Comparison of ENCODE assay signal across 12 cellular contexts in the genomic region with DNA sequence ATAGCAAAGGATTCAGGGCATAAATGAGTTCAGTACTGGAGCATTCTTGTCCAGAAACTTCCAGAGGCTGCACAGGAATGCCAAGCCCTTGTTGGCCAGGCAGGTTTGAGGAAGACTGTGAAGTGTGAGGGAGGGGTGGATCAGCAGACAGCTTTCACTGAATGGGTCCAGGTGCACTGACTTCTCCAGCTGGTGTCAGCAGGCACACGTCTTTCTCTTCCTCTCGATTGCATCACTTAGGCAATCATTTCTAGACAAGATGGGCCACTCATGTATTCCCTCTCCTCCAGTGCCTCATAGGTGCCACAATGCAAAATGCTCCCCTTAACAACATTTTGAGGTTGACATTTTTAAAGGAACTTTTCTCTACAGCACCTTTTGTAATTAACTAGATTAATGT. TPM values are rescaled to one million over a fixed set of nuclear protein-coding genes. Genes with fewer than 3 reads are reported as not detected.
DNase-seq lines count a peak whose midpoint lies in the region; ATAC-seq, FAIRE-seq and TF ChIP-seq lines count a peak whose summit lies in the region.
"Had no signal": no experiment of that assay in that cellular context is flagged by ENCODE, and none has a peak within 500 bp of the region (broad histone marks: within the 10 kb centered on the region; RNA-seq: fewer than 3 reads in every experiment).

No MANE protein-coding gene starts in this region.

- H3K27me3 Mint-ChIP-seq in endothelial cell (ENCODE audit: unreplicated experiment) = peaks cover 3% of the 10 kb centered on the region

- H3K27ac ChIP-seq in Karpas-422 (ENCODE audit: low read length) (no peak overlapping the region), gastrocnemius medialis (no peak overlapping the region)
- H3K27ac ChIP-seq: tibial nerve had no signal

- no peak overlapping the region for H3K9ac ChIP-seq in Karpas-422 (ENCODE audit: low read length)

- no peaks in the 10 kb centered on the region for H3K9me2 ChIP-seq in Karpas-422 (replicated peaks; ENCODE audit: insufficient read depth, low read length)

- H3K36me3 ChIP-seq in Karpas-422 (ENCODE audit: insufficient read depth, low read length) (no peaks in the 10 kb centered on the region), bronchial epithelial cell (ENCODE audit: control insufficient read depth, insufficient read depth, low read length) (no peaks in the 10 kb centered on the region), gastrocnemius medialis (no peaks in the 10 kb centered on the region)

- TF ChIP-seq CTCF in bronchial epithelial cell (IDR thresholded peaks at IDR 0.05; ENCODE audit: insufficient read depth, low read length, severe bottlenecking) = peak; percentile 43
- no peak for TF ChIP-seq CTCF in endothelial cell (IDR thresholded peaks at IDR 0.05; ENCODE audit: unreplicated experiment)
- no peak for TF ChIP-seq CTCF in gastrocnemius medialis (IDR thresholded peaks at IDR 0.05 in 4 of 5, conservative IDR thresholded peaks at IDR 0.05 in 1 of 5)

- H3K27me3 ChIP-seq in Karpas-422 (ENCODE audit: low read length) (no peaks in the 10 kb centered on the region), bronchial epithelial cell (ENCODE audit: control insufficient read depth, insufficient read depth, low read length) (no peaks in the 10 kb centered on the region), gastrocnemius medialis (no peaks in the 10 kb centered on the region)
- H3K27me3 ChIP-seq: tibial nerve had no signal

- H3K36me3 Mint-ChIP-seq in endothelial cell (ENCODE audit: low read depth, unreplicated experiment) = no peaks in the 10 kb centered on the region

- no peaks in the 10 kb centered on the region for H4K20me1 ChIP-seq in Karpas-422 (ENCODE audit: insufficient read depth, low read depth, low read length)

- in situ Hi-C loops in gastrocnemius medialis (cut with MboI; ENCODE audit: low sequenced_read_pairs in 4 of 4) = no loop called here

- no peak overlapping the region for H3K4me3 Mint-ChIP-seq in endothelial cell (ENCODE audit: unreplicated experiment)

- intact Hi-C loops in gastrocnemius medialis (cut with DNase I; ENCODE audit: low total_unique reads) = no loop called here

- H3K4me1 Mint-ChIP-seq in endothelial cell (ENCODE audit: unreplicated experiment) = no peaks in the 10 kb centered on the region

- FAIRE-seq in bronchial epithelial cell (lab: Jason Lieb, UNC) = no peak
- FAIRE-seq: endothelial cell of umbilical vein had no signal

- no peak overlapping the region for H3K27ac Mint-ChIP-seq in endothelial cell (ENCODE audit: unreplicated experiment)

- peak; percentile 72 for ATAC-seq in GM21423 (IDR thresholded peaks at IDR 0.05; ENCODE audit: unreplicated experiment)
- ATAC-seq in gastrocnemius medialis = no peak

- H2AFZ ChIP-seq in Karpas-422 (ENCODE audit: low read length) = no peak overlapping the region

- H3K79me2 ChIP-seq in Karpas-422 (ENCODE audit: low read length) = no peaks in the 10 kb centered on the region

- TF ChIP-seq POLR2A in gastrocnemius medialis (IDR thresholded peaks at IDR 0.05) = no peak

- peaks cover 11% of the 10 kb centered on the region for H3K4me1 ChIP-seq in Karpas-422 (ENCODE audit: low read length)
- H3K4me1 ChIP-seq in gastrocnemius medialis = no peaks in the 10 kb centered on the region

- H3K4me2 ChIP-seq in Karpas-422 (ENCODE audit: low read depth, low read length, poor library complexity, severe bottlenecking) = no peak overlapping the region

- H3K9me3 ChIP-seq in Karpas-422 (ENCODE audit: low read length) (no peaks in the 10 kb centered on the region), gastrocnemius medialis (no peaks in the 10 kb centered on the region)
- H3K9me3 ChIP-seq: tibial nerve had no signal

- H3K4me3 ChIP-seq in Karpas-422 (ENCODE audit: low read length) (no peak overlapping the region), bronchial epithelial cell (ENCODE audit: low read depth, low read length) (no peak overlapping the region), gastrocnemius medialis (no peak overlapping the region)
- H3K4me3 ChIP-seq: tibial nerve had no signal

- no peaks in the 10 kb centered on the region for H3K9me3 Mint-ChIP-seq in endothelial cell (ENCODE audit: unreplicated experiment)

- DNase-seq in AG08395 (ENCODE audit: low spot score) = peak; percentile 3
- peak; percentile 53 for DNase-seq in Karpas-422
- DNase-seq in bronchial epithelial cell (ENCODE audit: low read depth) = peak; percentile 32
- DNase-seq in stimulated activated CD4-positive, alpha-beta T cell treated with anti-CD3 and anti-CD28 coated beads, Interleukin-4, amount 100 ng/mL, for 1 hour = no peak
- no peak for DNase-seq in endothelial cell (ENCODE audit: low spot score)
- no peak for DNase-seq in CD1c-positive myeloid dendritic cell (ENCODE audit: extremely low spot score)
- no peak for DNase-seq in gastrocnemius medialis
- DNase-seq: posterior cingulate gyrus had no signal

RNA-seq across cellular contexts. Expression of a gene that starts 15.6 kb away (rescaled TPM):
- not detected in 2 replicates for total RNA-seq in Karpas-422 (2014; rRNA removed; shearing (Covaris generic); ENCODE audit: low replicate concordance)
- total RNA-seq in bronchial epithelial cell (not detected in 2 replicates), endothelial cell (ENCODE audit: unreplicated experiment) (not detected), gastrocnemius medialis (not detected)
- total RNA-seq: endothelial cell of umbilical vein, HT1080, tibial nerve had no signal

RNA-seq across cellular contexts. Expression of a gene that starts 56.2 kb away (rescaled TPM):
- 9.9 and 15.3 TPM in 2 replicates for total RNA-seq in Karpas-422 (2014; rRNA removed; shearing (Covaris generic); ENCODE audit: low replicate concordance)
- total RNA-seq in bronchial epithelial cell (10.0 and 12.8 TPM in 2 replicates), endothelial cell (ENCODE audit: unreplicated experiment) (11.9 TPM), gastrocnemius medialis (10 to 100 TPM in 2 of 4 donors, 1 to 10 TPM in 2; 5.3 to 23.9 (median 8.9) TPM)

Comparison
In these comparisons a context has a peak if more than half of its experiments do, and no peak if none do; other contexts are left out.
1. DNase-seq: peak in AG08395 (single experiment), Karpas-422 (single experiment) and bronchial epithelial cell (single experiment); none in stimulated activated CD4-positive, alpha-beta T cell treated with anti-CD3 and anti-CD28 coated beads, Interleukin-4, amount 100 ng/mL, for 1 hour (single experiment), endothelial cell (single experiment), CD1c-positive myeloid dendritic cell (single experiment) and gastrocnemius medialis (0 of 2).